Comparison of ENCODE assay signal across 10 cellular contexts in genomic region chr5:139796061-139796806, GRCh38. TPM values are rescaled to one million over a fixed set of nuclear protein-coding genes. Genes with fewer than 3 reads are reported as not detected.
DNase-seq lines count a peak whose midpoint lies in the region; ATAC-seq and TF ChIP-seq lines count a peak whose summit lies in the region.
"Had no signal": no experiment of that assay in that cellular context is flagged by ENCODE, and none has a peak within 500 bp of the region (broad histone marks: within the 10 kb centered on the region; RNA-seq: fewer than 3 reads in every experiment).

No MANE protein-coding gene starts in this region.

- H3K9me3 Mint-ChIP-seq in CD4-positive, alpha-beta memory T cell: no peaks in the 10 kb centered on the region
- H3K9me3 Mint-ChIP-seq in natural killer cell treated with Interleukin-12 subunit alpha and Interleukin-12 subunit beta and Interleukin-15 and Interleukin-18, amount 100 ng/mL, for 72 hours: no peaks in the 10 kb centered on the region

- no peak for ATAC-seq in natural killer cell treated with Interleukin-12 subunit alpha and Interleukin-12 subunit beta and Interleukin-15 and Interleukin-18, amount 100 ng/mL, for 72 hours

- H3K4me3 ChIP-seq in CD4-positive, alpha-beta memory T cell (ENCODE audit: low read length in 2 of 2): no peak overlapping the region
- H3K4me3 ChIP-seq in HEK293 (ENCODE audit: low read depth, low read length): no peak overlapping the region
- H3K4me3 ChIP-seq in dorsolateral prefrontal cortex: peak overlapping the region; percentile 30 to 77 (median 65)

- H3K27me3 ChIP-seq in CD4-positive, alpha-beta memory T cell (ENCODE audit: insufficient read depth, low read length): peaks cover 38% of the 10 kb centered on the region
- H3K27me3 ChIP-seq in dorsolateral prefrontal cortex: peaks cover 0 to 4% (median 0%) of the 10 kb centered on the region in 45 donors

- no peak for TF ChIP-seq POLR2A in erythroblast (IDR thresholded peaks at IDR 0.05; ENCODE audit: low read length)

- peaks cover 3 to 17% (median 9%) of the 10 kb centered on the region in 4 donors for H3K4me1 Mint-ChIP-seq in CD4-positive, alpha-beta memory T cell
- H3K4me1 Mint-ChIP-seq in natural killer cell treated with Interleukin-12 subunit alpha and Interleukin-12 subunit beta and Interleukin-15 and Interleukin-18, amount 100 ng/mL, for 72 hours (ENCODE audit: low read depth in 2 of 2): no peaks in the 10 kb centered on the region

- H3K9me3 ChIP-seq in CD4-positive, alpha-beta memory T cell (ENCODE audit: control insufficient read depth in 1 of 2, low read length in 2 of 2): no peaks in the 10 kb centered on the region
- H3K9me3 ChIP-seq in HEK293 (ENCODE audit: control insufficient read depth, insufficient read depth, low read depth, low read length): no peaks in the 10 kb centered on the region

- peaks cover 40 to 55% of the 10 kb centered on the region in 2 donors for H3K27me3 Mint-ChIP-seq in CD4-positive, alpha-beta memory T cell
- peaks cover 38 to 64% of the 10 kb centered on the region in 2 donors for H3K27me3 Mint-ChIP-seq in natural killer cell treated with Interleukin-12 subunit alpha and Interleukin-12 subunit beta and Interleukin-15 and Interleukin-18, amount 100 ng/mL, for 72 hours

- H3K36me3 Mint-ChIP-seq in CD4-positive, alpha-beta memory T cell: no peaks in the 10 kb centered on the region
- no peaks in the 10 kb centered on the region for H3K36me3 Mint-ChIP-seq in natural killer cell treated with Interleukin-12 subunit alpha and Interleukin-12 subunit beta and Interleukin-15 and Interleukin-18, amount 100 ng/mL, for 72 hours

- no peak overlapping the region for H3K27ac Mint-ChIP-seq in CD4-positive, alpha-beta memory T cell
- H3K27ac Mint-ChIP-seq in natural killer cell treated with Interleukin-12 subunit alpha and Interleukin-12 subunit beta and Interleukin-15 and Interleukin-18, amount 100 ng/mL, for 72 hours: no peak overlapping the region

- intact Hi-C loops in CD4-positive, alpha-beta memory T cell (cut with micrococcal nuclease): no loop called here
- intact Hi-C loops in dorsolateral prefrontal cortex (cut with DNase I): loop anchor here in 1 of 2 donors (10.0 kb wide), 1 partner anchor 249 kb away; the partner anchor contains the start of gene NRG2

- CTCF ChIA-PET in CD4-positive, alpha-beta memory T cell (lab: Charles Lee; ENCODE audit: partially characterized antibody): interaction anchor here (2.2 to 5.4 kb wide), 2 partner anchors 9 to 172 kb away, joined by 5 to 46 read pairs; no protein-coding TSS in a partner anchor
- CTCF ChIA-PET in HEK293 (lab: Yijun Ruan, JAX): interaction anchor here (0.6 to 4.9 kb wide), 5 partner anchors 9 to 376 kb away, joined by 3 to 43 read pairs (median 6); no protein-coding TSS in a partner anchor

- H3K4me3 Mint-ChIP-seq in CD4-positive, alpha-beta memory T cell: peak overlapping the region; percentile 42 to 71 (median 64)
- peak overlapping the region; percentile 17 for H3K4me3 Mint-ChIP-seq in natural killer cell treated with Interleukin-12 subunit alpha and Interleukin-12 subunit beta and Interleukin-15 and Interleukin-18, amount 100 ng/mL, for 72 hours

- peaks cover 7% of the 10 kb centered on the region for H3K4me1 ChIP-seq in CD4-positive, alpha-beta memory T cell (ENCODE audit: insufficient read depth, low read length)
- H3K4me1 ChIP-seq in HEK293 (ENCODE audit: control insufficient read depth, insufficient read depth, low read length): no peaks in the 10 kb centered on the region

- DNase-seq in CD4-positive, alpha-beta memory T cell: no peak
- DNase-seq in dorsolateral prefrontal cortex: peak in 5 of 10 donors; percentile 18 to 60 (median 57)
- no peak for DNase-seq in natural killer cell treated with Interleukin-12 subunit alpha and Interleukin-12 subunit beta and Interleukin-15 and Interleukin-18, amount 100 ng/mL, for 72 hours (ENCODE audit: low spot score)
- DNase-seq in H4 (ENCODE audit: low spot score): no peak
- no peak for DNase-seq in erythroblast (lab: John Stamatoyannopoulos, UW)
- DNase-seq in T-helper 1 cell: no peak
- DNase-seq: activated T-cell treated with anti-CD3 and anti-CD28 coated beads for 4 hours, cortex of kidney had no signal

- H3K36me3 ChIP-seq in CD4-positive, alpha-beta memory T cell (ENCODE audit: insufficient read depth, low read length): no peaks in the 10 kb centered on the region
- H3K36me3 ChIP-seq in HEK293 (ENCODE audit: control insufficient read depth in 2 of 2, insufficient read depth in 1 of 2, low read length in 2 of 2): no peaks in the 10 kb centered on the region

- TF ChIP-seq CTCF in HEK293 (tag by site-specific recombination; IDR thresholded peaks at IDR 0.05): no peak
- TF ChIP-seq CTCF in dorsolateral prefrontal cortex (IDR thresholded peaks at IDR 0.05 in 54 of 56, conservative IDR thresholded peaks at IDR 0.05 in 2 of 56; ENCODE audit: low read depth in 1 of 56, partially characterized antibody in 56 of 56): peak in 1 of 56 donors; percentile 11

- POLR2A ChIA-PET in CD4-positive, alpha-beta memory T cell (lab: Charles Lee; ENCODE audit: partially characterized antibody): no interaction called here
- POLR2A ChIA-PET in HEK293 (lab: Yijun Ruan, JAX): no interaction called here

- no peak overlapping the region for H3K27ac ChIP-seq in CD4-positive, alpha-beta memory T cell (ENCODE audit: low read depth, low read length)
- H3K27ac ChIP-seq in HEK293 (ENCODE audit: extremely low read depth, low read depth, low read length) (no peak overlapping the region), dorsolateral prefrontal cortex (peak overlapping the region in 39 of 59 donors; percentile 3 to 82 (median 44))
- H3K27ac ChIP-seq: parathyroid adenoma had no signal

TF ChIP-seq in HEK293, 187 proteins besides CTCF, POLR2A, EP300 and RAD21:
- TF ChIP-seq ZNF121 (tag by site-specific recombination; IDR thresholded peaks at IDR 0.05) (no peak), GLIS2 (tag by site-specific recombination; IDR thresholded peaks at IDR 0.05) (peak; percentile 40; the same call in 1 of the 2 replicates), ZNF664 (tag by site-specific recombination; IDR thresholded peaks at IDR 0.05) (no peak), ZNF335 (tag by site-specific recombination; conservative IDR thresholded peaks at IDR 0.05) (peak; percentile 81), KLF9 (tag by site-specific recombination; IDR thresholded peaks at IDR 0.05; ENCODE audit: low read depth) (peak; percentile 41; the same call in 1 of the 2 replicates)
TF ChIP-seq in HEK293: peak in this region for 3.

RNA-seq across cellular contexts. Expression of gene PSD2, which starts 0.6 kb away (rescaled TPM):
- not detected for total RNA-seq in CD4-positive, alpha-beta memory T cell
- not detected for polyA plus RNA-seq in CD4-positive, alpha-beta memory T cell
- 100 to 1,000 TPM in 19 of 120 experiments, 10 to 100 TPM in 101; 37.2 to 251 (median 77.9) TPM for total RNA-seq in dorsolateral prefrontal cortex
- not detected for total RNA-seq in natural killer cell treated with Interleukin-12 subunit alpha and Interleukin-12 subunit beta and Interleukin-15 and Interleukin-18, amount 100 ng/mL, for 72 hours
- total RNA-seq in H4 (2014; rRNA removed; shearing (Covaris generic)): 0.04 TPM in 1 of 2 replicates, not detected in the other

Comparison
In these comparisons a context has a peak if more than half of its experiments do, and no peak if none do; other contexts are left out.
1. H3K27ac ChIP-seq: peak in dorsolateral prefrontal cortex (39 of 59); none in CD4-positive, alpha-beta memory T cell (single experiment) and HEK293 (single experiment).
2. H3K4me3 ChIP-seq: peak in dorsolateral prefrontal cortex (59 of 59); none in CD4-positive, alpha-beta memory T cell (0 of 2) and HEK293 (single experiment).
3. RNA of gene PSD2, which starts 0.6 kb away (total RNA-seq): 37.2 to 251 TPM in dorsolateral prefrontal cortex; not detected in CD4-positive, alpha-beta memory T cell, not detected in natural killer cell treated with Interleukin-12 subunit alpha and Interleukin-12 subunit beta and Interleukin-15 and Interleukin-18, amount 100 ng/mL, for 72 hours and 0.04 TPM in H4; every median in the first group is over 10 times any median in the second.